In the genomic region with DNA sequence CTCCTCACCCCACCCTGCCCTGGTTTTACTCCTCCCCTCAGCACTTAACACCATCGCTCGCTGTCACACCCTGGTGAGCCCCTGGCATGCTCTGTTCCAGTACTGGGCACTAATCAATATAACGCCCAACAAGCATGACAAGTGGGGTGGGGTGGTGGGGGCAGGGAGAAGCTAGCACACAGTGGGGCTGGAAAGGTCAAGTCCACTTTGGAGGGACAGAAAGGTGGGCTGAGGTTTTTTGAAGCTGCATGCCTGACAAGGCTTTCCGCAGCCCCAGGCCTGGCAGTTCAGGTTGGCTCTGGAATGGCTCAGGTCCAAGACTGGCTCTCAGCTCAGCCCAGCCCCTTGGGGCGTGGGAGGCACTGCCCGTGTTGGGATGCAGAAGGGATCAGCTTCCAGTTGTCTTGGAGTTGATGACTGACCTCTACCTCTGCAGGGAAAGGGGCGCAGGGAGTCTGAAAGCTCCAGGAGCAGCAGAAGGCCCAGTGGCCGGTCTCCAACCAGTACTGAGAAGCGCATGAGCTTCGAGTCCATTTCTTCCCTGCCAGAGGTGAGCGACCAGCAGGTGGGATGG, we compare ENCODE assay signal across 30 cellular contexts.
"Had no signal": no experiment of that assay in that cellular context is flagged by ENCODE, and none has a peak within 500 bp of the region (broad histone marks: within the 10 kb centered on the region; RNA-seq: fewer than 3 reads in every experiment).

No MANE protein-coding gene starts in this region.

- H3K27ac ChIP-seq: adrenal gland, esophagus muscularis mucosa, foreskin keratinocyte, prostate gland, stomach, vagina, VCaP had no signal

- H3K36me3 Mint-ChIP-seq: activated naive CD8-positive, alpha-beta T cell treated with anti-CD3 and anti-CD28 coated beads for 36 hours; naive B cell; stimulated activated memory B cell treated with anti-CD40 and anti-IgM and Interleukin-4, amounts not matched to agents 10 μg/mL and 1 μg/mL and 100 μg/mL, for 72 hours had no signal

- H3K4me3 Mint-ChIP-seq: activated naive CD4-positive, alpha-beta T cell treated with anti-CD3 and anti-CD28 coated beads for 36 hours; activated naive CD8-positive, alpha-beta T cell treated with anti-CD3 and anti-CD28 coated beads for 36 hours; activated T-helper 1 cell treated with anti-CD3 and anti-CD28 coated beads, Interleukin-12 subunit alpha, Interleukin-12 subunit beta, Interleukin-2, Interleukin-4 antibody, amounts not matched to agents 30 ng/mL and 10 ng/mL and 1 ng/mL, durations not matched to agents 14 hours and 24 hours and 36 hours; brain; dendritic cell treated with granulocyte-macrophage colony-stimulating factor and Interleukin-4, amounts not matched to agents 40 ng/mL and 50 ng/mL, for 4 days; naive B cell; nephron progenitor cell; stimulated activated memory B cell treated with anti-CD40 and anti-IgM and Interleukin-4, amounts not matched to agents 10 μg/mL and 1 μg/mL and 100 μg/mL, for 72 hours had no signal

- H3K4me1 Mint-ChIP-seq: activated naive CD8-positive, alpha-beta T cell treated with anti-CD3 and anti-CD28 coated beads for 36 hours; naive B cell; stimulated activated memory B cell treated with anti-CD40 and anti-IgM and Interleukin-4, amounts not matched to agents 10 μg/mL and 1 μg/mL and 100 μg/mL, for 72 hours had no signal

- ATAC-seq: foreskin keratinocyte; left ventricle myocardium superior; pancreas; stimulated activated memory B cell treated with anti-CD40 and anti-IgM and Interleukin-4, amounts not matched to agents 10 μg/mL and 1 μg/mL and 100 μg/mL, for 72 hours had no signal

- H3K27me3 ChIP-seq: adrenal gland, esophagus muscularis mucosa, foreskin keratinocyte, pancreas, stomach, vagina had no signal

- H3K4me2 ChIP-seq: smooth muscle cell had no signal

- H3K9me3 ChIP-seq: adrenal gland, esophagus muscularis mucosa, pancreas, prostate gland, stomach, vagina had no signal

- H3K4me1 ChIP-seq: adrenal gland, prostate gland, vagina had no signal

- H3K27ac Mint-ChIP-seq: activated naive CD4-positive, alpha-beta T cell treated with anti-CD3 and anti-CD28 coated beads for 36 hours; activated naive CD8-positive, alpha-beta T cell treated with anti-CD3 and anti-CD28 coated beads for 36 hours; activated T-helper 1 cell treated with anti-CD3 and anti-CD28 coated beads, Interleukin-12 subunit alpha, Interleukin-12 subunit beta, Interleukin-2, Interleukin-4 antibody, amounts not matched to agents 30 ng/mL and 10 ng/mL and 1 ng/mL, durations not matched to agents 14 hours and 24 hours and 36 hours; brain; dendritic cell treated with granulocyte-macrophage colony-stimulating factor and Interleukin-4, amounts not matched to agents 40 ng/mL and 50 ng/mL, for 4 days; naive B cell; nephron progenitor cell; stimulated activated memory B cell treated with anti-CD40 and anti-IgM and Interleukin-4, amounts not matched to agents 10 μg/mL and 1 μg/mL and 100 μg/mL, for 72 hours had no signal

- DNase-seq: activated CD4-positive, alpha-beta T cell treated with anti-CD3 and anti-CD28 coated beads for 4 hours; activated CD4-positive, alpha-beta T cell treated with anti-CD3 and anti-CD28 coated beads, Interleukin-2, amount 50 U/mL, for 4 hours; activated effector memory CD4-positive, alpha-beta T cell treated with anti-CD3 and anti-CD28 coated beads, Interleukin-2, amount 50 U/mL, for 16 hours; activated naive CD4-positive, alpha-beta T cell treated with anti-CD3 and anti-CD28 coated beads for 36 hours; activated naive CD8-positive, alpha-beta T cell treated with anti-CD3 and anti-CD28 coated beads for 36 hours; adrenal gland; central memory CD4-positive, alpha-beta T cell; effector CD4-positive, alpha-beta T cell; foreskin keratinocyte; left ventricle myocardium superior; mammary epithelial cell; naive B cell; nephron progenitor cell; retina; stimulated activated CD4-positive, alpha-beta T cell treated with anti-CD3 and anti-CD28 coated beads, Interleukin-1b, Interleukin-23, amount 100 ng/mL, for 48 hours; stimulated activated CD4-positive, alpha-beta T cell treated with anti-CD3 and anti-CD28 coated beads, Interleukin-4, amount 100 ng/mL, for 4 hours; stimulated activated CD8-positive, alpha-beta memory T cell treated with anti-CD3 and anti-CD28 coated beads, Interleukin-4, amount 100 ng/mL, for 48 hours; stomach; trophoblast cell had no signal

- H3K4me3 ChIP-seq: adrenal gland, esophagus muscularis mucosa, pancreas, prostate gland, smooth muscle cell, stomach, vagina had no signal

- H3K9me3 Mint-ChIP-seq: activated naive CD4-positive, alpha-beta T cell treated with anti-CD3 and anti-CD28 coated beads for 36 hours; activated naive CD8-positive, alpha-beta T cell treated with anti-CD3 and anti-CD28 coated beads for 36 hours; activated T-helper 1 cell treated with anti-CD3 and anti-CD28 coated beads, Interleukin-12 subunit alpha, Interleukin-12 subunit beta, Interleukin-2, Interleukin-4 antibody, amounts not matched to agents 30 ng/mL and 10 ng/mL and 1 ng/mL, durations not matched to agents 14 hours and 24 hours and 36 hours; brain; dendritic cell treated with granulocyte-macrophage colony-stimulating factor and Interleukin-4, amounts not matched to agents 40 ng/mL and 50 ng/mL, for 4 days; naive B cell; nephron progenitor cell; stimulated activated memory B cell treated with anti-CD40 and anti-IgM and Interleukin-4, amounts not matched to agents 10 μg/mL and 1 μg/mL and 100 μg/mL, for 72 hours had no signal

- FAIRE-seq: pancreas, TTC549 had no signal

- H3K27me3 Mint-ChIP-seq: activated naive CD8-positive, alpha-beta T cell treated with anti-CD3 and anti-CD28 coated beads for 36 hours; brain; dendritic cell treated with granulocyte-macrophage colony-stimulating factor and Interleukin-4, amounts not matched to agents 40 ng/mL and 50 ng/mL, for 4 days; naive B cell; stimulated activated memory B cell treated with anti-CD40 and anti-IgM and Interleukin-4, amounts not matched to agents 10 μg/mL and 1 μg/mL and 100 μg/mL, for 72 hours had no signal
